10 cellular contexts compared by ENCODE assay signal in genomic region chr13:94708031-94708571, GRCh38. TPM values are rescaled to one million over a fixed set of nuclear protein-coding genes. Genes with fewer than 3 reads are reported as not detected.
DNase-seq lines count a peak whose midpoint lies in the region; ATAC-seq, FAIRE-seq and TF ChIP-seq lines count a peak whose summit lies in the region.
"Had no signal": no experiment of that assay in that cellular context is flagged by ENCODE, and none has a peak within 500 bp of the region (broad histone marks: within the 10 kb centered on the region; RNA-seq: fewer than 3 reads in every experiment).

No MANE protein-coding gene starts in this region.

- H3K27me3 ChIP-seq in dorsolateral prefrontal cortex, result peaks cover 13 to 100% (median 93%) of the 10 kb centered on the region in 45 donors
- H3K27me3 ChIP-seq in lower lobe of right lung (ENCODE audit: low read depth), result peaks cover 97% of the 10 kb centered on the region

- H3K4me3 Mint-ChIP-seq in nephron progenitor cell, result peak overlapping the region; percentile 61

- DNase-seq in COLO668 (lab: John Stamatoyannopoulos, UW; ENCODE audit: unreplicated experiment) (peak; percentile 71), HEK293T (ENCODE audit: extremely low spot score) (peak; percentile 60), dorsolateral prefrontal cortex (peak in 5 of 10 donors; percentile 33 to 65 (median 57)), nephron progenitor cell (peak; percentile 51), NCI-H2107 (lab: John Stamatoyannopoulos, UW) (no peak), lower lobe of right lung (no peak), D721Med (ENCODE audit: insufficient read length, low spot score) (no peak)
- DNase-seq: amniotic stem cell had no signal

- FAIRE-seq in D721Med (lab: Jason Lieb, UNC), result no peak

- peaks cover 36% of the 10 kb centered on the region for H3K4me1 Mint-ChIP-seq in nephron progenitor cell

- POLR2A ChIA-PET in HEK293T (lab: Yijun Ruan, JAX), result no interaction called here

- H3K4me3 ChIP-seq in dorsolateral prefrontal cortex (peak overlapping the region; percentile 19 to 72 (median 51)), lower lobe of right lung (no peak overlapping the region)

- H3K27ac ChIP-seq in dorsolateral prefrontal cortex (peak overlapping the region in 55 of 59 donors; percentile 27 to 93 (median 78)), lower lobe of right lung (no peak overlapping the region)

- H3K36me3 ChIP-seq in lower lobe of right lung, result no peaks in the 10 kb centered on the region

- H3K36me3 Mint-ChIP-seq in nephron progenitor cell (ENCODE audit: low read depth), result no peaks in the 10 kb centered on the region

- intact Hi-C loops in dorsolateral prefrontal cortex (cut with DNase I) (loop anchor here in 1 of 2 donors (5.0 kb wide), 2 partner anchors 41 to 244 kb away; no protein-coding TSS in a partner anchor), lower lobe of right lung (cut with DNase I) (no loop called here)

- peaks cover 94% of the 10 kb centered on the region for H3K27me3 Mint-ChIP-seq in nephron progenitor cell (ENCODE audit: low read depth, poor library complexity)

- no peak for ATAC-seq in HG03280 (IDR thresholded peaks at IDR 0.05; ENCODE audit: unreplicated experiment)
- ATAC-seq in lower lobe of right lung, result no peak

- no peak overlapping the region for H3K27ac Mint-ChIP-seq in nephron progenitor cell

- CTCF ChIA-PET in HEK293T (lab: Yijun Ruan, JAX), result interaction anchor here (1.3 kb wide), 1 partner anchor 22 kb away, joined by 3 read pairs; no protein-coding TSS in a partner anchor

- TF ChIP-seq CTCF in dorsolateral prefrontal cortex (IDR thresholded peaks at IDR 0.05 in 54 of 56, conservative IDR thresholded peaks at IDR 0.05 in 2 of 56; ENCODE audit: low read depth in 1 of 56, partially characterized antibody in 56 of 56) (no peak), nephron progenitor cell (IDR thresholded peaks at IDR 0.05) (no peak), lower lobe of right lung (IDR thresholded peaks at IDR 0.05) (no peak), D721Med (IDR thresholded peaks at IDR 0.05; ENCODE audit: insufficient read depth, missing control alignments) (no peak)

- no peaks in the 10 kb centered on the region for H3K9me3 ChIP-seq in lower lobe of right lung

- H3K9me3 Mint-ChIP-seq in nephron progenitor cell, result no peaks in the 10 kb centered on the region

- peaks cover 26% of the 10 kb centered on the region for H3K4me1 ChIP-seq in lower lobe of right lung

TF ChIP-seq in HEK293T, 16 proteins besides CTCF, POLR2A, EP300 and RAD21:
- TF ChIP-seq ELF4 (IDR thresholded peaks at IDR 0.05) (no peak), FOXK2 (IDR thresholded peaks at IDR 0.05) (no peak), LEF1 (IDR thresholded peaks at IDR 0.05; ENCODE audit: borderline replicate concordance) (no peak), TARDBP (IDR thresholded peaks at IDR 0.05) (no peak), HDGF (IDR thresholded peaks at IDR 0.05; ENCODE audit: borderline replicate concordance) (no peak), SP1 (IDR thresholded peaks at IDR 0.05) (no peak), BHLHE40 (IDR thresholded peaks at IDR 0.05; ENCODE audit: borderline replicate concordance) (no peak), FOXA1 (IDR thresholded peaks at IDR 0.05) (no peak), L3MBTL2 (conservative IDR thresholded peaks at IDR 0.05) (no peak), ARNT (IDR thresholded peaks at IDR 0.05) (no peak), ZNF384 (IDR thresholded peaks at IDR 0.05) (no peak), FOXM1 (IDR thresholded peaks at IDR 0.05; ENCODE audit: borderline replicate concordance) (no peak), SUZ12 (IDR thresholded peaks at IDR 0.05) (no peak), NFRKB (IDR thresholded peaks at IDR 0.05) (no peak)
- TF ChIP-seq, protein P1, sequence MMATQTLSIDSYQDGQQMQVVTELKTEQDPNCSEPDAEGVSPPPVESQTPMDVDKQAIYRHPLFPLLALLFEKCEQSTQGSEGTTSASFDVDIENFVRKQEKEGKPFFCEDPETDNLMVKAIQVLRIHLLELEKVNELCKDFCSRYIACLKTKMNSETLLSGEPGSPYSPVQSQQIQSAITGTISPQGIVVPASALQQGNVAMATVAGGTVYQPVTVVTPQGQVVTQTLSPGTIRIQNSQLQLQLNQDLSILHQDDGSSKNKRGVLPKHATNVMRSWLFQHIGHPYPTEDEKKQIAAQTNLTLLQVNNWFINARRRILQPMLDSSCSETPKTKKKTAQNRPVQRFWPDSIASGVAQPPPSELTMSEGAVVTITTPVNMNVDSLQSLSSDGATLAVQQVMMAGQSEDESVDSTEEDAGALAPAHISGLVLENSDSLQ (IDR thresholded peaks at IDR 0.05), result no peak

RNA-seq across cellular contexts. Expression of gene SOX21, which starts 4.2 kb away (rescaled TPM):
- total RNA-seq in dorsolateral prefrontal cortex (10 to 100 TPM in 76 of 120 experiments, 1 to 10 TPM in 44; 3.7 to 36.9 (median 10.7) TPM), lower lobe of right lung (0.18 TPM)
- total RNA-seq: fibroblast of villous mesenchyme had no signal

Comparison
In these comparisons a context has a peak if more than half of its experiments do, and no peak if none do; other contexts are left out.
1. DNase-seq: peak in COLO668 (single experiment), HEK293T (single experiment) and nephron progenitor cell (single experiment); none in NCI-H2107 (single experiment), lower lobe of right lung (single experiment) and D721Med (single experiment).